Comparison of ENCODE assay signal across 11 cellular contexts in the genomic region with DNA sequence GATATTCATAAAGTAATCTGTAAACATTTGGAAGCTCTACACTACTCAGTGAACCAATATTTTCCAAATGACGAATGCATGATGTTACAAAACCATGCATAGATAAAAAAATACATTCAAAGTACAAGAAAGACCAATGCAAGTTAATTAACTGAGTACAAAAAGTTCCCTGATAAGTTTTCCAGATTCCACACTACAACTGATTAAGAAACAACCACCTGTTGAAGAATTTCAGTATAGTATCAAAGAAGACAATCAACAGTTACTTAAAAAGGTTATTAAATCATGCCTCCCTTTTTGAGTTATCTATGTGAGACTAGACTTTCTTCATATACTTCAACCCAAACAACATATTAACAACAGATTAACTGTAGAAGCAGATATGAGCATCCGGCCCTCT.
"Had no signal": no experiment of that assay in that cellular context is flagged by ENCODE, and none has a peak within 500 bp of the region (broad histone marks: within the 10 kb centered on the region; RNA-seq: fewer than 3 reads in every experiment).

No MANE protein-coding gene starts in this region.

- H3K9ac ChIP-seq: GM23248 had no signal

- H3K27ac Mint-ChIP-seq: GM23338, H9, HFFc6 had no signal

- H3K36me3 ChIP-seq: HAP-1 had no signal

- H3K9me3 Mint-ChIP-seq: GM23338, H9, HFFc6 had no signal

- FAIRE-seq: H1, H54 had no signal

- H2AFZ ChIP-seq: GM23248, GM23338 had no signal

- H3K4me2 ChIP-seq: GM23338 had no signal

- H3K9me3 ChIP-seq: HAP-1 had no signal

- H3K27ac ChIP-seq: GM23248 had no signal

- H3K4me3 Mint-ChIP-seq: GM23338, H9, HFFc6 had no signal

- ATAC-seq: GM23338, HCT116 had no signal

- H3K4me3 ChIP-seq: GM23248, GM23338, HAP-1 had no signal

- H3K4me1 ChIP-seq: HAP-1 had no signal

- DNase-seq: GM23248, GOT3, H7, H9, HCEC 1CT, HFFc6 had no signal
